Comparison of ENCODE assay signal across 8 cellular contexts in the genomic region with DNA sequence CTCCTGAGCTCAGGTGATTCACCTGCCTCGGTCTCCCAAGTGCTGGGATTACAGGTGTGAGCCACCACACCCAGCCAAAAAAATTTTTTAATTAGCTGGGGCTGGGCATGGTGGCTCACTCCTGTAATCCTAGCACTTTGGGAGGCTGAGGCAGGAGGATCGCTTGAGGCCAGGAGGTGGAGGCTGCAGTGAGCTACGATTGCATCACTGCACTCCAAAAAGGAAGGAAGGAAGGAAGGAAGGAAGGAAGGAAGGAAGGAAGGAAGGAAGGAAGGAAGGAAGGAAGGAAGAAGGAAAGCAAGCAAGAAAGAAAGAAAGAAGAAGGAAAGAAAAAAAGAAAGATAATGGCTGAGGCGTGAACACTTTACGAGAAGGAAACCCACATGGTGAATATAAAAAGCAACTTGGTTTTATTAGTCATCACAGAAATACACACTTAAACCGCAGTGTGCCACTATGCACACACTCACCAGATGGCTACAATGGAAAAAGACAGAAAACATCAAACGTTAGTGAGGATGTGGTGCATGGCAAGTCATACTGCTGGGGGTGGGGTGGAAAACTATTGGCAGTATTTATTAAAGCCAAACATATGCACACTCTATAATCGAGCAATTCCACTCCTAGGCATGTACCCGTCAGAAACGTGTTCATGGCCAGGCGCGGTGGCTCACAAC. TPM values are rescaled to one million over a fixed set of nuclear protein-coding genes. Genes with fewer than 3 reads are reported as not detected.
DNase-seq lines count a peak whose midpoint lies in the region; TF ChIP-seq lines count a peak whose summit lies in the region.

No MANE protein-coding gene starts in this region.

- no peak overlapping the region for H3K9ac ChIP-seq in MM.1S (ENCODE audit: low read length)

- no peaks in the 10 kb centered on the region for H3K36me3 Mint-ChIP-seq in CD14-positive monocyte

- H3K27me3 ChIP-seq in MM.1S (replicated peaks; ENCODE audit: insufficient read depth, low read length) (no peaks in the 10 kb centered on the region), uterus (no peaks in the 10 kb centered on the region), esophagus muscularis mucosa (peaks cover 0 to 6% (median 0%) of the 10 kb centered on the region in 4 donors)

- H3K27ac ChIP-seq in MM.1S (ENCODE audit: low read length) (no peak overlapping the region), uterus (no peak overlapping the region), esophagus muscularis mucosa (replicated peaks in 1 of 4) (no peak overlapping the region)

- no peak for TF ChIP-seq POLR2A in uterus (IDR thresholded peaks at IDR 0.05)
- no peak for TF ChIP-seq POLR2A in esophagus muscularis mucosa (IDR thresholded peaks at IDR 0.05; ENCODE audit: low read depth)

- H3K4me1 ChIP-seq in MM.1S (ENCODE audit: low read length) (no peaks in the 10 kb centered on the region), uterus (no peaks in the 10 kb centered on the region), esophagus muscularis mucosa (peaks cover 0 to 8% (median 2%) of the 10 kb centered on the region in 4 donors)

- H2AFZ ChIP-seq in MM.1S (ENCODE audit: low read length), result no peak overlapping the region

- peak; percentile 78 for DNase-seq in AG08395 (ENCODE audit: low spot score)
- peak; percentile 12 for DNase-seq in MM.1S
- peak; percentile 75 for DNase-seq in activated CD8-positive, alpha-beta memory T cell treated with anti-CD3 and anti-CD28 coated beads for 24 hours
- DNase-seq in foreskin melanocyte, result peak; percentile 44
- DNase-seq in CD14-positive monocyte (ENCODE audit: low spot score), result no peak
- DNase-seq in uterus, result no peak
- DNase-seq in kidney tubule cell (ENCODE audit: low spot score), result no peak
- no peak for DNase-seq in esophagus muscularis mucosa (ENCODE audit: extremely low spot score)

- H3K9me3 ChIP-seq in MM.1S (replicated peaks; ENCODE audit: insufficient read depth, low read length) (no peaks in the 10 kb centered on the region), uterus (no peaks in the 10 kb centered on the region), esophagus muscularis mucosa (no peaks in the 10 kb centered on the region)

- H3K4me3 ChIP-seq in MM.1S (ENCODE audit: low read length) (no peak overlapping the region), uterus (no peak overlapping the region), esophagus muscularis mucosa (no peak overlapping the region)

- intact Hi-C loops in CD14-positive monocyte (cut with micrococcal nuclease), result loop anchor here (10.0 kb wide), 1 partner anchor 248 kb away; no protein-coding TSS in a partner anchor
- intact Hi-C loops in uterus (cut with DNase I; ENCODE audit: low total_unique reads), result no loop called here
- intact Hi-C loops in esophagus muscularis mucosa (cut with DNase I), result no loop called here

- H3K36me3 ChIP-seq in MM.1S (replicated peaks; ENCODE audit: insufficient read depth, low read length) (no peaks in the 10 kb centered on the region), uterus (no peaks in the 10 kb centered on the region), esophagus muscularis mucosa (no peaks in the 10 kb centered on the region)

- no peak for TF ChIP-seq EP300 in esophagus muscularis mucosa (IDR thresholded peaks at IDR 0.05)

- no peak overlapping the region for H3K4me2 ChIP-seq in MM.1S (ENCODE audit: low read depth, low read length)

- peak overlapping the region in 1 of 7 donors; percentile 66 for H3K27ac Mint-ChIP-seq in CD14-positive monocyte

- H3K9me3 Mint-ChIP-seq in CD14-positive monocyte, result peaks cover 0 to 3% (median 2%) of the 10 kb centered on the region in 7 donors

- H3K27me3 Mint-ChIP-seq in CD14-positive monocyte (ENCODE audit: low read depth in 3 of 3), result peaks cover 11 to 15% (median 11%) of the 10 kb centered on the region in 3 donors

- WGBS in esophagus muscularis mucosa, result 73% methylated on average over 12 of the region's 12 CpGs

- no peaks in the 10 kb centered on the region for H4K20me1 ChIP-seq in MM.1S (ENCODE audit: insufficient read depth, low read length)

- H3K4me1 Mint-ChIP-seq in CD14-positive monocyte, result peaks cover 18% of the 10 kb centered on the region

- H3K9me2 ChIP-seq in MM.1S (replicated peaks; ENCODE audit: insufficient read depth, low read length), result no peaks in the 10 kb centered on the region

- no peak overlapping the region for H3K4me3 Mint-ChIP-seq in CD14-positive monocyte

- TF ChIP-seq CTCF in MM.1S (IDR thresholded peaks at IDR 0.05; ENCODE audit: low read length) (no peak), CD14-positive monocyte (IDR thresholded peaks at IDR 0.05) (no peak), uterus (IDR thresholded peaks at IDR 0.05) (no peak), esophagus muscularis mucosa (IDR thresholded peaks at IDR 0.05) (no peak)

- H3F3A ChIP-seq in MM.1S (ENCODE audit: insufficient read depth, low read length), result no peaks in the 10 kb centered on the region

- no peaks in the 10 kb centered on the region for H3K79me2 ChIP-seq in MM.1S (ENCODE audit: low read length)

RNA-seq across cellular contexts. Expression of gene CCL26, which starts 4.4 kb away (rescaled TPM):
- polyA plus RNA-seq in CD14-positive monocyte, result not detected
- total RNA-seq in uterus, result not detected
- total RNA-seq in esophagus muscularis mucosa, result 1 to 10 TPM in 2 of 4 donors, not detected in 2; 1.2 to 2.0 TPM

RNA-seq across cellular contexts. Expression of gene CCL24, which starts 37.2 kb away (rescaled TPM):
- polyA plus RNA-seq in CD14-positive monocyte, result not detected
- total RNA-seq in uterus (not detected), esophagus muscularis mucosa (under 1 TPM in 1 of 4 donors, not detected in 3; 0.99 TPM)

RNA-seq across cellular contexts. Expression of gene HIP1, which starts 37.7 kb away (rescaled TPM):
- polyA plus RNA-seq in CD14-positive monocyte, result 1 to 10 TPM; 4.3 to 5.3 TPM
- 10 to 100 TPM; 13.1 to 48.8 (median 20.3) TPM for total RNA-seq in uterus
- total RNA-seq in esophagus muscularis mucosa, result 10 to 100 TPM; 15.8 to 33.2 (median 22.8) TPM

Comparison
In these comparisons a context has a peak if more than half of its experiments do, and no peak if none do; other contexts are left out.
1. DNase-seq: peak in AG08395 (single experiment), MM.1S (single experiment), activated CD8-positive, alpha-beta memory T cell treated with anti-CD3 and anti-CD28 coated beads for 24 hours (single experiment) and foreskin melanocyte (single experiment); none in CD14-positive monocyte (single experiment), uterus (0 of 2), kidney tubule cell (single experiment) and esophagus muscularis mucosa (single experiment).
2. intact Hi-C loops: an anchor here in CD14-positive monocyte (10.0 kb wide); none called in uterus and esophagus muscularis mucosa.